In the genomic region with DNA sequence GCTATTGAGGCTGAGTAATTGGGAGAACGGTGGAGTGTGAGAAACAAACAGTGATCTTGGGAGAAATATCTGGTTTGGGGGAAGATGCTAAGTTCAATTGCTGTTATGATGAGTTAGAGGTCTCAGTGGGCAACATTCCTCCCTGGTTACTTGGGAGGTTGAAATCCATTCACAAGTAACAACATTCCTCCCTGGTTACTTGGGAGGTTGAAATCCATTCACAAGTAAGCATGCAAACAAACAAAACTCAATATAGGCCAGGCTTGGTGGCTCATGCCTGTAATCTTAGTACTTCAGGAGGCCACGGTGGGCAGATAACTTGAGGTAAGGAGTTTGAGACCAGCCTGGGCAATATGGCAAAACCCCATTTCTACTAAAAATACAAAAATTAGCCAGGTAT, we compare ENCODE assay signal across 27 cellular contexts. TPM values are rescaled to one million over a fixed set of nuclear protein-coding genes. Genes with fewer than 3 reads are reported as not detected.
"Had no signal": no experiment of that assay in that cellular context is flagged by ENCODE, and none has a peak within 500 bp of the region (broad histone marks: within the 10 kb centered on the region; RNA-seq: fewer than 3 reads in every experiment).

No MANE protein-coding gene starts in this region.

- H3K9me3 ChIP-seq: adrenal gland, ascending aorta, MG63 had no signal

- H3K4me1 ChIP-seq: adrenal gland, ascending aorta had no signal

- H3K4me3 ChIP-seq: adrenal gland, ascending aorta, MG63, SK-N-MC had no signal

- H3K36me3 ChIP-seq: adrenal gland, ascending aorta, MG63 had no signal

- H3K27me3 ChIP-seq: adrenal gland, ascending aorta, MG63 had no signal

- H3K27ac ChIP-seq: adrenal gland, ascending aorta, SK-N-MC, VCaP had no signal

- ATAC-seq: activated T-cell treated with anti-CD3 and anti-CD28 coated beads, Interleukin-2, amount 50 U/mL, for 4 hours; activated T-helper 17 cell treated with anti-CD3 and anti-CD28 coated beads, Interleukin-2, amount 50 U/mL, for 72 hours had no signal

- DNase-seq: activated CD4-positive, alpha-beta memory T cell treated with anti-CD3 and anti-CD28 coated beads for 36 hours; activated CD4-positive, alpha-beta T cell treated with anti-CD3 and anti-CD28 coated beads, Interleukin-2, amount 10 ng/mL, durations not matched to agents 7 days and 5 days; activated CD4-positive, CD25-positive, alpha-beta regulatory T cell; activated CD8-positive, alpha-beta memory T cell treated with anti-CD3 and anti-CD28 coated beads for 24 hours; activated naive CD4-positive, alpha-beta T cell treated with anti-CD3 and anti-CD28 coated beads, Interleukin-2, amount 50 U/mL, for 16 hours; activated naive CD8-positive, alpha-beta T cell treated with anti-CD3 and anti-CD28 coated beads, Interleukin-2, amount 10 ng/mL, durations not matched to agents 7 days and 5 days; activated T-cell treated with anti-CD3 and anti-CD28 coated beads, Interleukin-2, amount 50 U/mL, for 4 hours; adrenal gland; MG63; MV-4-11; NCI-H1092 treated with DMSO at 0.1 percent for 48 hours; NCI-H1417 treated with DMSO at 0.1 percent for 48 hours; NCI-H1694; NCI-H2029; NCI-H345; NCI-H510A; NCI-H526 treated with DMSO at 0.1 percent for 48 hours; NCI-H82; RPMI8226; T-helper 1 cell had no signal

RNA-seq across cellular contexts. Expression of a gene that starts 38.7 kb away (rescaled TPM):
- total RNA-seq: activated CD4-positive, alpha-beta memory T cell treated with anti-CD3 and anti-CD28 coated beads for 36 hours; activated CD4-positive, alpha-beta T cell treated with anti-CD3 and anti-CD28 coated beads, Interleukin-2, amount 10 ng/mL, durations not matched to agents 7 days and 5 days; activated naive CD8-positive, alpha-beta T cell treated with anti-CD3 and anti-CD28 coated beads, Interleukin-2, amount 10 ng/mL, durations not matched to agents 7 days and 5 days; activated T-cell treated with anti-CD3 and anti-CD28 coated beads, Interleukin-2, amount 50 U/mL, for 4 hours; activated T-helper 17 cell treated with anti-CD3 and anti-CD28 coated beads, Interleukin-2, amount 50 U/mL, for 72 hours; adrenal gland; ascending aorta; OCI-LY7; Right ventricle myocardium inferior; T-helper 2 cell treated with Interferon-gamma antibody and Interleukin-4, amounts not matched to agents 100 ng/mL and 5 ng/mL, for 36 hours had no signal
